ENCODE assay signal across 8 cellular contexts in the genomic region with DNA sequence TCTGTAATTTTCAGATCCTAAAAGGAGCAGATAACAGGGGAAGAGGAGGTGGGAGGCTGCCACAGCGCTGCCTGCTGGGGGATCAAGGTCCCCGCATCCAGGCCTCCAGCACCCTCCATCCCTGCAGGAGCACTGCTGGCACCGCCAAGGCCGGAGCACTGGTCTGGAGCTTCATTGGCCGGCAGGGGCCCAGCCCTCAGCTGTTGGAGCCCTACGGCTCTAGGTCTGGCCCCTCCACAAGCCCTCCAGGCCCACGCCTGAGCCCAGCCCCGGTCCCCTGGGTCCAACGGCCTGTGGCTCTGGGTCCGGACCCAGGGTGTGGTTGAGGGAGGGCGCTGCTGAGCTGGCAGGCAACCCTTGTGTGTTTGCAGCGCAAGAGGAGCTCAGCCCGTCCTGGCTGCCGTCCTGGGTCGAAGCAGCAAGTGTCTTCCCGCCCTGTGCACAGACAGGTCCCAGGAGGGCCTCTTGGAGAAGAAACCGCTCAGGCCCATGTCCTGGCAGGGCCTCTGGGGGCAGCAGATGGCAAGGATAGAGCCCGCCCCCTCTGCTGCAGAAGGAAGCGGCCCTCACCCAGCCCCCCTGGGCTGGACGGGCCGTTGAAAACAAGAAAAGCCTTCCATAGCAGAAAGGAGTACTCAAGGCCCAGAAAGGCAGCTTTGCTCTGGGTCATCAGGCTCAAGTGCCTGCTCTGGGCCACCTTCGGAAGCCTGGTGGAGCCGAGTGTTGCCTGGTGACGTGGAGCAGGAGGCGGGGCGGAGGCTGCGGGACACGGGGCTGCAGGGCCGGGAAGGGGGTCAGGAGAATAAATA. TPM values are rescaled to one million over a fixed set of nuclear protein-coding genes. Genes with fewer than 3 reads are reported as not detected.
DNase-seq lines count a peak whose midpoint lies in the region; ATAC-seq, FAIRE-seq and TF ChIP-seq lines count a peak whose summit lies in the region.

No MANE protein-coding gene starts in this region.

- no peak overlapping the region for H3K4me2 ChIP-seq in A549

- no peak for TF ChIP-seq EP300 in A549 (IDR thresholded peaks at IDR 0.05)

- POLR2A ChIA-PET in A549 (lab: Yijun Ruan, JAX), result no interaction called here

- TF ChIP-seq CTCF in A549 (IDR thresholded peaks at IDR 0.05), result no peak
- peak in 1 of 6 experiments; percentile 16 for TF ChIP-seq CTCF in Peyer's patch (IDR thresholded peaks at IDR 0.05)
- TF ChIP-seq CTCF in foreskin fibroblast (IDR thresholded peaks at IDR 0.05; ENCODE audit: low read depth, low read length), result peak; percentile 17

- intact Hi-C loops in sciatic nerve (cut with DNase I), result no loop called here
- intact Hi-C loops in activated CD4-positive, alpha-beta T cell treated with anti-CD3 and anti-CD28 coated beads, Interleukin-2, amount 10 ng/mL, durations not matched to agents 24 days and 14 days (cut with micrococcal nuclease), result no loop called here

- ATAC-seq in A549 (peak; percentile 55 to 76), GM21360 (IDR thresholded peaks at IDR 0.05; ENCODE audit: unreplicated experiment) (peak; percentile 54), sciatic nerve (peak; percentile 62)

- H3K36me3 ChIP-seq in Peyer's patch, result no peaks in the 10 kb centered on the region

- DNase-seq in A549 (ENCODE audit: low read depth in 1 of 2, low spot score in 1 of 2), result peak in 1 of 2 experiments; percentile 35
- DNase-seq in Peyer's patch, result peak in 2 of 3 donors; percentile 37 to 55
- DNase-seq in foreskin fibroblast, result peak; percentile 36 to 76
- no peak for DNase-seq in sciatic nerve (ENCODE audit: low spot score)
- DNase-seq in Ammon's horn (ENCODE audit: low spot score), result no peak
- DNase-seq in activated CD4-positive, alpha-beta T cell treated with anti-CD3 and anti-CD28 coated beads, Interleukin-2, amount 10 ng/mL, durations not matched to agents 24 days and 14 days, result no peak
- DNase-seq in stimulated activated CD4-positive, alpha-beta T cell treated with anti-CD3 and anti-CD28 coated beads, Interleukin-1b, Interleukin-23, amount 100 ng/mL, for 48 hours, result no peak

- H3K4me1 ChIP-seq in A549 (no peaks in the 10 kb centered on the region), Peyer's patch (peaks cover 0 to 11% (median 0%) of the 10 kb centered on the region in 4 donors)

- CTCF ChIA-PET in A549 (lab: Yijun Ruan, JAX), result interaction anchor here (0.8 to 2.6 kb wide), 6 partner anchors 17 to 127 kb away, joined by 3 to 10 read pairs (median 5); no protein-coding TSS in a partner anchor

- no peaks in the 10 kb centered on the region for H3K27me3 Mint-ChIP-seq in activated CD4-positive, alpha-beta T cell treated with anti-CD3 and anti-CD28 coated beads, Interleukin-2, amount 10 ng/mL, durations not matched to agents 24 days and 14 days

- H3K4me1 Mint-ChIP-seq in activated CD4-positive, alpha-beta T cell treated with anti-CD3 and anti-CD28 coated beads, Interleukin-2, amount 10 ng/mL, durations not matched to agents 24 days and 14 days, result no peaks in the 10 kb centered on the region

- 86% methylated on average over 15 of the region's 29 CpGs for WGBS in A549 (ENCODE audit: missing lambda C conversion rate)

- TF ChIP-seq POLR2A in A549 (IDR thresholded peaks at IDR 0.05; ENCODE audit: low read length), result no peak
- no peak for TF ChIP-seq POLR2A in Peyer's patch (IDR thresholded peaks at IDR 0.05)

- H3K36me3 Mint-ChIP-seq in activated CD4-positive, alpha-beta T cell treated with anti-CD3 and anti-CD28 coated beads, Interleukin-2, amount 10 ng/mL, durations not matched to agents 24 days and 14 days (ENCODE audit: low read depth), result no peaks in the 10 kb centered on the region

- H3K27ac Mint-ChIP-seq in activated CD4-positive, alpha-beta T cell treated with anti-CD3 and anti-CD28 coated beads, Interleukin-2, amount 10 ng/mL, durations not matched to agents 24 days and 14 days, result no peak overlapping the region

- peaks cover under 1% of the 10 kb centered on the region; the same call in 1 of the 3 replicates for H3K9me3 ChIP-seq in A549
- no peaks in the 10 kb centered on the region for H3K9me3 ChIP-seq in Peyer's patch

- H3K27ac ChIP-seq in A549 (no peak overlapping the region), Peyer's patch (peak overlapping the region in 1 of 4 donors; percentile 45)

- no peak overlapping the region for H3K4me3 Mint-ChIP-seq in activated CD4-positive, alpha-beta T cell treated with anti-CD3 and anti-CD28 coated beads, Interleukin-2, amount 10 ng/mL, durations not matched to agents 24 days and 14 days

- no peaks in the 10 kb centered on the region for H3K27me3 ChIP-seq in Peyer's patch

- H3K4me3 ChIP-seq in A549, result no peak overlapping the region
- peak overlapping the region in 3 of 4 donors; percentile 27 to 43 (median 31) for H3K4me3 ChIP-seq in Peyer's patch
- peak overlapping the region in 1 of 2 donors; percentile 30 for H3K4me3 ChIP-seq in foreskin fibroblast (ENCODE audit: low read depth in 1 of 2, low read length in 2 of 2)

- H3K9me3 Mint-ChIP-seq in activated CD4-positive, alpha-beta T cell treated with anti-CD3 and anti-CD28 coated beads, Interleukin-2, amount 10 ng/mL, durations not matched to agents 24 days and 14 days, result no peaks in the 10 kb centered on the region

- no peak for TF ChIP-seq RAD21 in A549 (conservative IDR thresholded peaks at IDR 0.05 in 1 of 2, IDR thresholded peaks at IDR 0.05 in 1 of 2)

- FAIRE-seq in A549 (lab: Jason Lieb, UNC), result no peak

TF ChIP-seq in A549, 52 proteins besides CTCF, POLR2A, EP300 and RAD21:
- TF ChIP-seq JUNB (IDR thresholded peaks at IDR 0.05), result no peak
- TF ChIP-seq, protein P1, sequence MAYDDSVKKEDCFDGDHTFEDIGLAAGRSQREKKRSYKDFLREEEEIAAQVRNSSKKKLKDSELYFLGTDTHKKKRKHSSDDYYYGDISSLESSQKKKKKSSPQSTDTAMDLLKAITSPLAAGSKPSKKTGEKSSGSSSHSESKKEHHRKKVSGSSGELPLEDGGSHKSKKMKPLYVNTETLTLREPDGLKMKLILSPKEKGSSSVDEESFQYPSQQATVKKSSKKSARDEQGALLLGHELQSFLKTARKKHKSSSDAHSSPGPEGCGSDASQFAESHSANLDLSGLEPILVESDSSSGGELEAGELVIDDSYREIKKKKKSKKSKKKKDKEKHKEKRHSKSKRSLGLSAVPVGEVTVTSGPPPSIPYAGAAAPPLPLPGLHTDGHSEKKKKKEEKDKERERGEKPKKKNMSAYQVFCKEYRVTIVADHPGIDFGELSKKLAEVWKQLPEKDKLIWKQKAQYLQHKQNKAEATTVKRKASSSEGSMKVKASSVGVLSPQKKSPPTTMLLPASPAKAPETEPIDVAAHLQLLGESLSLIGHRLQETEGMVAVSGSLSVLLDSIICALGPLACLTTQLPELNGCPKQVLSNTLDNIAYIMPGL (CRISPR knock-in tag; IDR thresholded peaks at IDR 0.05; ENCODE audit: borderline replicate concordance), result no peak
TF ChIP-seq in A549: peak in this region for 0.

RNA-seq across cellular contexts. Expression of a gene that starts 35.7 kb away (rescaled TPM):
- polyA plus RNA-seq in A549 (2011; rRNA removed) (5.2 and 5.8 TPM in 2 replicates), A549 (2017; fragmentation: RNase III; extraction: RNeasy Plus Mini Kit Qiagen cat#74134 plus additional on column Dnase treatment) (12.3 to 13.0 TPM (median 12.7 TPM) in 3 replicates)
- 6.7 and 11.7 TPM in 2 replicates for polyA plus RNA-seq in A549 (2012; cell fraction: cytosol; rRNA removed)
- 21.0 and 33.1 TPM in 2 replicates for polyA plus RNA-seq in A549 (2012; cell fraction: nucleus; rRNA removed)
- 6.3 and 9.3 TPM in 2 replicates for polyA minus RNA-seq in A549 (2011; rRNA and poly(A)+ RNA removed)
- total RNA-seq in Peyer's patch (10 to 100 TPM in 3 of 4 donors, 1 to 10 TPM in 1; 9.1 to 15.3 (median 13.1) TPM), sciatic nerve (9.9 TPM)
- total RNA-seq in activated CD4-positive, alpha-beta T cell treated with anti-CD3 and anti-CD28 coated beads, Interleukin-2, amount 10 ng/mL, durations not matched to agents 24 days and 14 days, result 15.7 and 16.3 TPM in 2 replicates

RNA-seq across cellular contexts. Expression of a gene that starts 52.5 kb away (rescaled TPM):
- polyA plus RNA-seq in A549 (2011; rRNA removed), result 1,312 and 1,863 TPM in 2 replicates
- 6,925 and 8,166 TPM in 2 replicates for polyA plus RNA-seq in A549 (2012; cell fraction: cytosol; rRNA removed)
- 8,032 and 13,648 TPM in 2 replicates for polyA plus RNA-seq in A549 (2012; cell fraction: nucleus; rRNA removed)
- 5,057 to 5,556 TPM (median 5,344 TPM) in 3 replicates for polyA plus RNA-seq in A549 (2017; fragmentation: RNase III; extraction: RNeasy Plus Mini Kit Qiagen cat#74134 plus additional on column Dnase treatment)
- polyA minus RNA-seq in A549 (2011; rRNA and poly(A)+ RNA removed), result 3,044 and 5,216 TPM in 2 replicates
- 1,000 to 10,000 TPM; 3,308 to 5,502 (median 3,941) TPM for total RNA-seq in Peyer's patch
- total RNA-seq in sciatic nerve, result 3,456 TPM
- 7,275 and 7,450 TPM in 2 replicates for total RNA-seq in activated CD4-positive, alpha-beta T cell treated with anti-CD3 and anti-CD28 coated beads, Interleukin-2, amount 10 ng/mL, durations not matched to agents 24 days and 14 days

RNA-seq across cellular contexts. Expression of a gene that starts 54.3 kb away (rescaled TPM):
- polyA plus RNA-seq in A549 (2011; rRNA removed), result 13.7 and 15.5 TPM in 2 replicates
- polyA plus RNA-seq in A549 (2012; cell fraction: cytosol; rRNA removed), result 19.2 and 28.3 TPM in 2 replicates
- 45.6 and 59.8 TPM in 2 replicates for polyA plus RNA-seq in A549 (2012; cell fraction: nucleus; rRNA removed)
- polyA plus RNA-seq in A549 (2017; fragmentation: RNase III; extraction: RNeasy Plus Mini Kit Qiagen cat#74134 plus additional on column Dnase treatment), result 33.3 to 39.9 TPM (median 38.3 TPM) in 3 replicates
- polyA minus RNA-seq in A549 (2011; rRNA and poly(A)+ RNA removed), result 24.3 and 25.5 TPM in 2 replicates
- total RNA-seq in Peyer's patch, result 100 to 1,000 TPM; 112 to 325 (median 211) TPM
- 107 TPM for total RNA-seq in sciatic nerve
- total RNA-seq in activated CD4-positive, alpha-beta T cell treated with anti-CD3 and anti-CD28 coated beads, Interleukin-2, amount 10 ng/mL, durations not matched to agents 24 days and 14 days, result 40.0 and 43.3 TPM in 2 replicates

Comparison
In these comparisons a context has a peak if more than half of its experiments do, and no peak if none do; other contexts are left out.
1. DNase-seq: peak in Peyer's patch (2 of 3) and foreskin fibroblast (2 of 2); none in sciatic nerve (single experiment), Ammon's horn (single experiment), activated CD4-positive, alpha-beta T cell treated with anti-CD3 and anti-CD28 coated beads, Interleukin-2, amount 10 ng/mL, durations not matched to agents 24 days and 14 days (single experiment) and stimulated activated CD4-positive, alpha-beta T cell treated with anti-CD3 and anti-CD28 coated beads, Interleukin-1b, Interleukin-23, amount 100 ng/mL, for 48 hours (single experiment).
2. Peak in every context shown above with its lines, with median percentiles within 50 percentile points of each other: ATAC-seq.